Comparison of ENCODE assay signal across 16 cellular contexts in the genomic region with DNA sequence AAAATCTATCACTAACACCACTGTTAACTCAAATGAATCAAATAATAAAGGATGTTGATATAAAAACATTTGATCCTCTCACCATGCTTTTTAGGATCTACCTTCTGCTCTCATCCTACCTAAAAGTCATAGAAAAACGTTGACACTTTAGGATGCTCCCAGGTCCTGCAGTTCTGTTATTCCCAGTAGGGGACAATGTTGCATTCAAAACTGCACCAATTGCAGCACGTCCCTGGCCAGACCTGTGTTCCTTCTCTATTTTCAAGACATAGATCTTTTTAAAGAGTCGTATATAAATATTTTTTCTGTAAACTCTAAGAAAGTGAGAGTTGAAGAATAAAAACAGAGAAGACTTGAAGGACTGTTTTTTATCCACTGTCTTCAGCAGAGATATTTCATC. TPM values are rescaled to one million over a fixed set of nuclear protein-coding genes. Genes with fewer than 3 reads are reported as not detected.
A peak's percentile ranks its signal among the peaks of the same experiment; 100 is the strongest.
DNase-seq lines count a peak whose midpoint lies in the region; ATAC-seq and TF ChIP-seq lines count a peak whose summit lies in the region.
"Had no signal": no experiment of that assay in that cellular context is flagged by ENCODE, and none has a peak within 500 bp of the region (broad histone marks: within the 10 kb centered on the region; RNA-seq: fewer than 3 reads in every experiment).

No MANE protein-coding gene starts in this region.

- H3K79me2 ChIP-seq in HCT116 (ENCODE audit: insufficient read depth, low read length): no peaks in the 10 kb centered on the region

- RAD21 ChIA-PET in HCT116 (lab: Charles Lee; ENCODE audit: low non-redundant PET in 1 of 2, low total read pairs in 2 of 2, uncharacterized antibody in 2 of 2, unreplicated experiment in 2 of 2): no interaction called here

- H3K36me3 ChIP-seq in HCT116 (ENCODE audit: control insufficient read depth in 1 of 2, insufficient read depth in 2 of 2, low read length in 2 of 2): no peaks in the 10 kb centered on the region
- no peaks in the 10 kb centered on the region for H3K36me3 ChIP-seq in ascending aorta
- H3K36me3 ChIP-seq in upper lobe of left lung: no peaks in the 10 kb centered on the region

- 34 to 40% methylated on average over 3 of the region's 3 CpGs for WGBS in upper lobe of left lung, 2 donors

- CTCF ChIA-PET in HCT116 (lab: Charles Lee): no interaction called here

- H3K4me2 ChIP-seq in HCT116 (ENCODE audit: low read length): no peak overlapping the region

- H3K9me3 ChIP-seq in HCT116 (ENCODE audit: control insufficient read depth in 1 of 2, insufficient read depth in 1 of 2, low read depth in 1 of 2, low read length in 2 of 2) (no peaks in the 10 kb centered on the region), ascending aorta (no peaks in the 10 kb centered on the region), upper lobe of left lung (no peaks in the 10 kb centered on the region)

- H3K27me3 ChIP-seq in HCT116 (ENCODE audit: insufficient read depth, low read length): no peaks in the 10 kb centered on the region
- H3K27me3 ChIP-seq in ascending aorta: no peaks in the 10 kb centered on the region
- H3K27me3 ChIP-seq in upper lobe of left lung: no peaks in the 10 kb centered on the region

- no peak overlapping the region for H2AFZ ChIP-seq in HCT116 (ENCODE audit: low read depth, low read length, poor library complexity, severe bottlenecking)

- no peak for TF ChIP-seq EP300 in upper lobe of left lung (IDR thresholded peaks at IDR 0.05)

- POLR2A ChIA-PET in HCT116 (lab: Charles Lee): no interaction called here

- H3K9ac ChIP-seq in HCT116 (ENCODE audit: low read length): no peak overlapping the region

- no peaks in the 10 kb centered on the region for H3K4me1 ChIP-seq in HCT116 (ENCODE audit: control insufficient read depth in 1 of 2, insufficient read depth in 2 of 2, low read length in 2 of 2)
- H3K4me1 ChIP-seq in ascending aorta: no peaks in the 10 kb centered on the region
- H3K4me1 ChIP-seq in upper lobe of left lung: peaks cover 0 to 3% (median under 1%) of the 10 kb centered on the region in 4 donors

- intact Hi-C loops in HCT116 (cut with micrococcal nuclease): no loop called here
- intact Hi-C loops in ascending aorta (cut with DNase I): no loop called here

- no peaks in the 10 kb centered on the region for H4K20me1 ChIP-seq in HCT116 (ENCODE audit: insufficient read depth)

- peak; percentile 54 for TF ChIP-seq CTCF in C4-2B (conservative IDR thresholded peaks at IDR 0.05)
- peak in 2 of 3 experiments; percentile 46 to 51; a peak in 4 of 6 replicates for TF ChIP-seq CTCF in HCT116 (IDR thresholded peaks at IDR 0.05 in 2 of 3, conservative IDR thresholded peaks at IDR 0.05 in 1 of 3; ENCODE audit: borderline replicate concordance in 1 of 3, insufficient read depth in 1 of 3, low read depth in 2 of 3, low read length in 2 of 3)
- peak in 2 of 3 experiments; percentile 27 to 34 for TF ChIP-seq CTCF in ascending aorta (IDR thresholded peaks at IDR 0.05)
- TF ChIP-seq CTCF in upper lobe of left lung (IDR thresholded peaks at IDR 0.05): peak in 1 of 6 experiments; percentile 4

- TF ChIP-seq RAD21 in HCT116 (IDR thresholded peaks at IDR 0.05; ENCODE audit: low read depth): peak; percentile 20; the same call in 1 of the 2 replicates

- DNase-seq in HCT116 (ENCODE audit: low read depth, low spot score) (no peak), ascending aorta (ENCODE audit: low spot score in 2 of 2) (no peak), myocyte (ENCODE audit: low read depth) (peak; percentile 23), upper lobe of left lung (no peak), NCI-H510A (lab: John Stamatoyannopoulos, UW) (no peak)
- no peak for DNase-seq in stimulated activated CD4-positive, alpha-beta T cell treated with anti-CD3 and anti-CD28 coated beads, Interleukin-1b, Interleukin-23, amount 100 ng/mL, for 48 hours
- DNase-seq: activated T-cell treated with anti-CD3 and anti-CD28 coated beads for 4 hours; CD4-positive, CD25-positive, alpha-beta regulatory T cell; NCI-H187; NCI-H526; stimulated activated CD4-positive, alpha-beta T cell treated with anti-CD3 and anti-CD28 coated beads, Interleukin-4, amount 100 ng/mL, for 4 hours; stimulated activated naive CD4-positive, alpha-beta T cell had no signal

- TF ChIP-seq POLR2A in HCT116 (IDR thresholded peaks at IDR 0.05; ENCODE audit: borderline replicate concordance, extremely low read depth, insufficient read depth, insufficient read length): no peak
- no peak for TF ChIP-seq POLR2A in upper lobe of left lung (IDR thresholded peaks at IDR 0.05)

- BruUV-seq in HCT116 (replicated peaks; lab: Mats Ljungman, UMichigan): no TSS peak

- H3K27ac ChIP-seq in C4-2B: no peak overlapping the region
- no peak overlapping the region for H3K27ac ChIP-seq in HCT116 (ENCODE audit: low read depth, low read length)
- H3K27ac ChIP-seq in ascending aorta: no peak overlapping the region
- no peak overlapping the region for H3K27ac ChIP-seq in upper lobe of left lung

- H3K9me2 ChIP-seq in HCT116 (ENCODE audit: insufficient read depth): no peaks in the 10 kb centered on the region

- no peak overlapping the region for H3K4me3 ChIP-seq in HCT116 (replicated peaks in 1 of 2; ENCODE audit: low read depth in 1 of 2, low read length in 2 of 2)
- H3K4me3 ChIP-seq in ascending aorta: peak overlapping the region in 1 of 2 donors; percentile 13
- no peak overlapping the region for H3K4me3 ChIP-seq in upper lobe of left lung

- ATAC-seq in HCT116 (peak; percentile 82), GM21526 (IDR thresholded peaks at IDR 0.05; ENCODE audit: low FRiP score, unreplicated experiment) (no peak), upper lobe of left lung (ENCODE audit: low FRiP score in 2 of 2) (no peak)

TF ChIP-seq in HCT116, 20 proteins besides CTCF, POLR2A, EP300 and RAD21:
- TF ChIP-seq ELF1 (IDR thresholded peaks at IDR 0.05; ENCODE audit: borderline replicate concordance, low read depth) (no peak), SRF (IDR thresholded peaks at IDR 0.05; ENCODE audit: low read depth) (no peak), JUND (IDR thresholded peaks at IDR 0.05) (no peak)
- TF ChIP-seq, protein P1, sequence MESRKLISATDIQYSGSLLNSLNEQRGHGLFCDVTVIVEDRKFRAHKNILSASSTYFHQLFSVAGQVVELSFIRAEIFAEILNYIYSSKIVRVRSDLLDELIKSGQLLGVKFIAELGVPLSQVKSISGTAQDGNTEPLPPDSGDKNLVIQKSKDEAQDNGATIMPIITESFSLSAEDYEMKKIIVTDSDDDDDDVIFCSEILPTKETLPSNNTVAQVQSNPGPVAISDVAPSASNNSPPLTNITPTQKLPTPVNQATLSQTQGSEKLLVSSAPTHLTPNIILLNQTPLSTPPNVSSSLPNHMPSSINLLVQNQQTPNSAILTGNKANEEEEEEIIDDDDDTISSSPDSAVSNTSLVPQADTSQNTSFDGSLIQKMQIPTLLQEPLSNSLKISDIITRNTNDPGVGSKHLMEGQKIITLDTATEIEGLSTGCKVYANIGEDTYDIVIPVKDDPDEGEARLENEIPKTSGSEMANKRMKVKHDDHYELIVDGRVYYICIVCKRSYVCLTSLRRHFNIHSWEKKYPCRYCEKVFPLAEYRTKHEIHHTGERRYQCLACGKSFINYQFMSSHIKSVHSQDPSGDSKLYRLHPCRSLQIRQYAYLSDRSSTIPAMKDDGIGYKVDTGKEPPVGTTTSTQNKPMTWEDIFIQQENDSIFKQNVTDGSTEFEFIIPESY (IDR thresholded peaks at IDR 0.05; ENCODE audit: extremely low read depth, insufficient replicate concordance, low read length): no peak
- TF ChIP-seq, protein P2, sequence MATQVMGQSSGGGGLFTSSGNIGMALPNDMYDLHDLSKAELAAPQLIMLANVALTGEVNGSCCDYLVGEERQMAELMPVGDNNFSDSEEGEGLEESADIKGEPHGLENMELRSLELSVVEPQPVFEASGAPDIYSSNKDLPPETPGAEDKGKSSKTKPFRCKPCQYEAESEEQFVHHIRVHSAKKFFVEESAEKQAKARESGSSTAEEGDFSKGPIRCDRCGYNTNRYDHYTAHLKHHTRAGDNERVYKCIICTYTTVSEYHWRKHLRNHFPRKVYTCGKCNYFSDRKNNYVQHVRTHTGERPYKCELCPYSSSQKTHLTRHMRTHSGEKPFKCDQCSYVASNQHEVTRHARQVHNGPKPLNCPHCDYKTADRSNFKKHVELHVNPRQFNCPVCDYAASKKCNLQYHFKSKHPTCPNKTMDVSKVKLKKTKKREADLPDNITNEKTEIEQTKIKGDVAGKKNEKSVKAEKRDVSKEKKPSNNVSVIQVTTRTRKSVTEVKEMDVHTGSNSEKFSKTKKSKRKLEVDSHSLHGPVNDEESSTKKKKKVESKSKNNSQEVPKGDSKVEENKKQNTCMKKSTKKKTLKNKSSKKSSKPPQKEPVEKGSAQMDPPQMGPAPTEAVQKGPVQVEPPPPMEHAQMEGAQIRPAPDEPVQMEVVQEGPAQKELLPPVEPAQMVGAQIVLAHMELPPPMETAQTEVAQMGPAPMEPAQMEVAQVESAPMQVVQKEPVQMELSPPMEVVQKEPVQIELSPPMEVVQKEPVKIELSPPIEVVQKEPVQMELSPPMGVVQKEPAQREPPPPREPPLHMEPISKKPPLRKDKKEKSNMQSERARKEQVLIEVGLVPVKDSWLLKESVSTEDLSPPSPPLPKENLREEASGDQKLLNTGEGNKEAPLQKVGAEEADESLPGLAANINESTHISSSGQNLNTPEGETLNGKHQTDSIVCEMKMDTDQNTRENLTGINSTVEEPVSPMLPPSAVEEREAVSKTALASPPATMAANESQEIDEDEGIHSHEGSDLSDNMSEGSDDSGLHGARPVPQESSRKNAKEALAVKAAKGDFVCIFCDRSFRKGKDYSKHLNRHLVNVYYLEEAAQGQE (IDR thresholded peaks at IDR 0.05; ENCODE audit: low read depth): no peak

RNA-seq across cellular contexts. Expression of a gene that starts 8.8 kb away (rescaled TPM):
- total RNA-seq in HCT116 (2021; ENCODE audit: unreplicated experiment): not detected
- polyA plus RNA-seq in HCT116 (2012): not detected in 2 replicates
- not detected for total RNA-seq in ascending aorta
- total RNA-seq in myocyte: 0.43 TPM in 1 of 2 replicates, not detected in the other
- polyA plus RNA-seq in myocyte (2012): 0.20 TPM
- total RNA-seq in upper lobe of left lung: 1 to 10 TPM in 1 of 6 donors, under 1 TPM in 1, not detected in 4; 0.74 to 1.3 TPM
- total RNA-seq: CD4-positive, CD25-positive, alpha-beta regulatory T cell; fibroblast of lung had no signal
- polyA plus RNA-seq: CD4-positive, CD25-positive, alpha-beta regulatory T cell; fibroblast of lung had no signal

RNA-seq across cellular contexts. Expression of a gene that starts 58.8 kb away (rescaled TPM):
- total RNA-seq in HCT116 (2021; ENCODE audit: unreplicated experiment): not detected
- polyA plus RNA-seq in HCT116 (2012): not detected in 2 replicates
- 174 TPM for total RNA-seq in ascending aorta
- 130 and 136 TPM in 2 replicates for total RNA-seq in myocyte
- 472 TPM for polyA plus RNA-seq in myocyte (2012)
- 100 to 1,000 TPM in 1 of 6 donors, 10 to 100 TPM in 1, 1 to 10 TPM in 4; 2.1 to 102 (median 8.5) TPM for total RNA-seq in upper lobe of left lung
- total RNA-seq: CD4-positive, CD25-positive, alpha-beta regulatory T cell had no signal
- polyA plus RNA-seq: CD4-positive, CD25-positive, alpha-beta regulatory T cell; IgD-negative memory B cell had no signal
